In genomic region chr10:89516149-89516832, GRCh38 we compare ENCODE assay signal across 10 cellular contexts. TPM values are rescaled to one million over a fixed set of nuclear protein-coding genes. Genes with fewer than 3 reads are reported as not detected.
DNase-seq lines count a peak whose midpoint lies in the region; ATAC-seq, FAIRE-seq and TF ChIP-seq lines count a peak whose summit lies in the region.
"Had no signal": no experiment of that assay in that cellular context is flagged by ENCODE, and none has a peak within 500 bp of the region (broad histone marks: within the 10 kb centered on the region; RNA-seq: fewer than 3 reads in every experiment).

No MANE protein-coding gene starts in this region.

- FAIRE-seq in keratinocyte (lab: Jason Lieb, UNC), result peak; percentile 92

- no peaks in the 10 kb centered on the region for H3K27me3 ChIP-seq in brain microvascular endothelial cell (replicated peaks)
- H3K27me3 ChIP-seq in keratinocyte (ENCODE audit: control insufficient read depth, extremely low read depth, insufficient read depth, low read length), result no peaks in the 10 kb centered on the region
- H3K27me3 ChIP-seq in thoracic aorta (replicated peaks; ENCODE audit: insufficient read depth), result no peaks in the 10 kb centered on the region
- H3K27me3 ChIP-seq: neural progenitor cell had no signal

- in situ Hi-C loops in brain microvascular endothelial cell (cut with HindIII; ENCODE audit: low pct_ligation_motif_present, low sequenced_read_pairs), result no loop called here

- no peaks in the 10 kb centered on the region for H3K9me3 ChIP-seq in keratinocyte (ENCODE audit: control insufficient read depth, low read depth, low read length)
- no peaks in the 10 kb centered on the region for H3K9me3 ChIP-seq in thoracic aorta

- H3K36me3 ChIP-seq in brain microvascular endothelial cell (replicated peaks), result no peaks in the 10 kb centered on the region
- no peaks in the 10 kb centered on the region for H3K36me3 ChIP-seq in keratinocyte (ENCODE audit: control insufficient read depth in 2 of 2, extremely low read depth in 1 of 2, insufficient read depth in 2 of 2, low read length in 2 of 2)
- H3K36me3 ChIP-seq in thoracic aorta, result no peaks in the 10 kb centered on the region
- H3K36me3 ChIP-seq: neural progenitor cell had no signal

- peak overlapping the region; percentile 59 for H3K4me2 ChIP-seq in keratinocyte (ENCODE audit: control insufficient read depth, extremely low read depth, insufficient read depth, low read depth, low read length)
- H3K4me2 ChIP-seq: neural progenitor cell had no signal

- POLR2A ChIA-PET in HEK293T (lab: Yijun Ruan, JAX), result no interaction called here

- H3K27ac ChIP-seq in brain microvascular endothelial cell (peak overlapping the region; percentile 99), keratinocyte (ENCODE audit: control insufficient read depth, insufficient read depth, low read length) (peak overlapping the region; percentile 34), thoracic aorta (peak overlapping the region; percentile 55 to 74)
- H3K27ac ChIP-seq: neural progenitor cell had no signal

- H4K20me1 ChIP-seq in keratinocyte (ENCODE audit: control insufficient read depth, extremely low read depth, insufficient read depth, low read length), result no peaks in the 10 kb centered on the region

- CTCF ChIA-PET in HEK293T (lab: Yijun Ruan, JAX), result no interaction called here

- dilution Hi-C loops in keratinocyte (cut with MboI; ENCODE audit: extremely low pct_ligation_motif_present, low sequenced_read_pairs), result no loop called here

- H3K4me1 ChIP-seq in keratinocyte (ENCODE audit: control insufficient read depth, extremely low read depth, insufficient read depth, low read length) (peaks cover 17% of the 10 kb centered on the region), thoracic aorta (ENCODE audit: control insufficient read depth in 1 of 2, low read depth in 2 of 2) (peaks cover 18 to 47% of the 10 kb centered on the region in 2 donors)
- H3K4me1 ChIP-seq: neural progenitor cell had no signal

- ATAC-seq in thoracic aorta (ENCODE audit: insufficient number of reproducible peaks, low FRiP score, low read depth) (peak; percentile 24), HG02798 (IDR thresholded peaks at IDR 0.05; ENCODE audit: poor library complexity, unreplicated experiment) (no peak)

- peak overlapping the region; percentile 4 for H3K9ac ChIP-seq in keratinocyte (ENCODE audit: control insufficient read depth, extremely low read depth, insufficient read depth, low read length)
- H3K9ac ChIP-seq: neural progenitor cell had no signal

- peak overlapping the region; percentile 51 for H2AFZ ChIP-seq in keratinocyte (ENCODE audit: control insufficient read depth, low read length)
- H2AFZ ChIP-seq: neural progenitor cell had no signal

- no peak for TF ChIP-seq CTCF in brain microvascular endothelial cell (IDR thresholded peaks at IDR 0.05; ENCODE audit: low read depth, low read length, missing control alignments)
- no peak for TF ChIP-seq CTCF in keratinocyte (optimal IDR thresholded peaks at IDR 0.05 in 1 of 3, IDR thresholded peaks at IDR 0.05 in 1 of 3, conservative IDR thresholded peaks at IDR 0.05 in 1 of 3; ENCODE audit: extremely low read depth in 1 of 3, insufficient read depth in 2 of 3, low read length in 3 of 3)
- TF ChIP-seq CTCF in thoracic aorta (IDR thresholded peaks at IDR 0.05), result no peak

- H3K4me3 ChIP-seq in brain microvascular endothelial cell (ENCODE audit: low read depth, low read length) (peak overlapping the region; percentile 29), keratinocyte (ENCODE audit: control insufficient read depth in 2 of 3, extremely low read depth in 1 of 3, insufficient read depth in 2 of 3, low read depth in 1 of 3, low read length in 3 of 3) (peak overlapping the region in 2 of 3 experiments; percentile 3 to 12), thoracic aorta (peak overlapping the region; percentile 59)
- H3K4me3 ChIP-seq: neural progenitor cell had no signal

- DNase-seq in HS-27A (ENCODE audit: low read depth), result peak; percentile 87
- DNase-seq in brain microvascular endothelial cell, result peak; percentile 99
- DNase-seq in keratinocyte (ENCODE audit: low read depth, low spot score), result peak; percentile 73
- no peak for DNase-seq in thoracic aorta (ENCODE audit: low spot score)
- no peak for DNase-seq in HEK293T (ENCODE audit: extremely low spot score)
- no peak for DNase-seq in GDM1 (lab: John Stamatoyannopoulos, UW)
- no peak for DNase-seq in NCI-H2081 (lab: John Stamatoyannopoulos, UW)
- DNase-seq: NCI-H2107 had no signal

- no peaks in the 10 kb centered on the region for H3K79me2 ChIP-seq in keratinocyte (ENCODE audit: control insufficient read depth, insufficient read depth, low read length)

- no peaks in the 10 kb centered on the region for H3K9me1 ChIP-seq in keratinocyte (ENCODE audit: control insufficient read depth, extremely low read depth, insufficient read depth, low read length)

TF ChIP-seq in HEK293T, 16 proteins besides CTCF, POLR2A, EP300 and RAD21:
- TF ChIP-seq FOXA1 (IDR thresholded peaks at IDR 0.05) (no peak), FOXK2 (IDR thresholded peaks at IDR 0.05) (no peak), SUZ12 (IDR thresholded peaks at IDR 0.05) (no peak), ZNF384 (IDR thresholded peaks at IDR 0.05) (no peak)

RNA-seq across cellular contexts. Expression of gene SLC16A12, which starts 19.1 kb away (rescaled TPM):
- 0.09 to 0.10 TPM (median 0.10 TPM) in 3 replicates for polyA plus RNA-seq in keratinocyte
- not detected for polyA plus RNA-seq in keratinocyte (2011; ENCODE audit: low read depth)
- polyA plus RNA-seq in keratinocyte (2011; cell fraction: cytosol; rRNA removed), result 0.03 and 0.05 TPM in 2 replicates
- 0.10 and 0.17 TPM in 2 replicates for polyA plus RNA-seq in keratinocyte (2011; cell fraction: nucleus; rRNA removed)
- polyA plus RNA-seq in keratinocyte (2012; ENCODE audit: low replicate concordance), result 0.02 TPM in 1 of 2 replicates, not detected in the other
- polyA minus RNA-seq in keratinocyte, result 0.16 to 0.26 TPM in 2 of 3 replicates, not detected in the other
- not detected for polyA minus RNA-seq in keratinocyte (2011; cell fraction: cytosol; rRNA and poly(A)+ RNA removed)
- 0.23 TPM in 1 of 2 replicates, not detected in the other for polyA minus RNA-seq in keratinocyte (2011; cell fraction: nucleus; rRNA and poly(A)+ RNA removed)
- 1 to 10 TPM; 1.2 to 1.5 TPM for total RNA-seq in thoracic aorta

Comparison
In these comparisons a context has a peak if more than half of its experiments do, and no peak if none do; other contexts are left out.
1. DNase-seq: peak in HS-27A (single experiment), brain microvascular endothelial cell (single experiment) and keratinocyte (single experiment); none in thoracic aorta (single experiment), HEK293T (single experiment), GDM1 (single experiment) and NCI-H2081 (0 of 2).
2. H3K27ac ChIP-seq: peak in every context shown above with its lines; median percentile 99 in brain microvascular endothelial cell; 64 in thoracic aorta; 34 in keratinocyte.
3. H3K4me3 ChIP-seq: peak in every context shown above with its lines; median percentile 59 in thoracic aorta; 29 in brain microvascular endothelial cell; 8 in keratinocyte.